Comparison of ENCODE assay signal across 8 cellular contexts in the genomic region with DNA sequence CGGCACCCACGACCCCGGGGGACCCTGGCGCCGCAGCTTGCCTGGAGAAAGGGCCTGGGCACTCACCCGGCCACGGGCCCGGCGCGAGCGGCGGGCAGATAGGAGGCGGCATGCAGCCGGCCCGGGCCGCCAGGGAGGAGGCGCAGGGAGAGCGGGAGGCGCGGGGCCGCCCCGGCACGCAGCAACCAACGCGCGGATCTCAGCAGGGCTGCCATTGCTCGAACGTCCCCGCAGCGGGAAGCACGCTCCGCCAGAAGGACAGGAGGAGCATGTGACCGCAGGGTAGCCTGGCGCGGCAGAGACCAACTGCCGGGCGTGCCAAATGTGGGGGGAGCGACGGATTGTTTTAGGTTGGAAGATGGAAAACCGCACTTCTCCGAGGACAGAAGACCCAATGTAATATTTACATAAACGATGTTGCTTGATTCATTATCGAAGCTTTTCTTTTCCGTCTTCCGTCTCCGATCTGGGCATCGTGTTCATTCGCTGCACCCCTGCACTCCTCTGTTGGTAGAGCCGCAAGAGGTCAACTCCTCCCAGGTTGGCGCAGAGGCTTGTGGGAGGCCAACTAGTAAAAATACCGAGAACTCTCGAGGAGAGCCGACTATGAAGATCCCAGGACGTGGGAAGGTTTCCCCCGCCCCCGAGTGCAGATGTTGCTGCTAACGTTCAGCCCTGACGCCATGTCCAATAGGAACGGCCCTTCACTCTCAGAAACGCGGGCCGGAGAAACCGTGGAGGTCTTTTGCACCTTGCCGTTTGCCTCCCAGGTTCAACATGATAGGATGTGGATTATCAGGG. TPM values are rescaled to one million over a fixed set of nuclear protein-coding genes. Genes with fewer than 3 reads are reported as not detected.
DNase-seq lines count a peak whose midpoint lies in the region; ATAC-seq and TF ChIP-seq lines count a peak whose summit lies in the region.

A gene (minus strand): TSS at position 257 of the 801 bp plus-strand sequence. CDS start 42 bp downstream, at position 215.

- no peaks in the 10 kb centered on the region for H3K9me3 Mint-ChIP-seq in osteocyte (ENCODE audit: unreplicated experiment)

- peak within 1 kb of the TSS; percentile 100 for H3K27ac Mint-ChIP-seq in osteocyte (ENCODE audit: unreplicated experiment)

- under 1% methylated on average over 64 of the region's 64 CpGs for WGBS in thymus

- H3K4me1 ChIP-seq in thymus (ENCODE audit: control insufficient read depth, insufficient read depth, low read length): peaks cover 5% of the 10 kb centered on the region

- peak within 1 kb of the TSS; percentile 77 for H3K4me3 ChIP-seq in thymus (ENCODE audit: low read length)

- peaks cover 24% of the 10 kb centered on the region for H3K4me1 Mint-ChIP-seq in osteocyte (ENCODE audit: unreplicated experiment)

- H3K27me3 Mint-ChIP-seq in osteocyte (ENCODE audit: unreplicated experiment): peaks cover 6% of the 10 kb centered on the region

- TF ChIP-seq POLR2A in GM10847 (IDR thresholded peaks at IDR 0.05; ENCODE audit: extremely low read depth, insufficient read length): peak; percentile 88

- peaks cover 13% of the 10 kb centered on the region for H3K36me3 Mint-ChIP-seq in osteocyte (ENCODE audit: unreplicated experiment)

- no peaks in the 10 kb centered on the region for H3K27me3 ChIP-seq in thymus (ENCODE audit: control insufficient read depth, insufficient read depth)

- H3K9me3 ChIP-seq in thymus (ENCODE audit: control insufficient read depth): no peaks in the 10 kb centered on the region

- no peak for TF ChIP-seq CTCF in osteocyte (IDR thresholded peaks at IDR 0.05)

- intact Hi-C loops in head of caudate nucleus (cut with DNase I): loop anchor here (5.0 kb wide), 1 partner anchor 366 kb away; a partner anchor contains a TSS

- peaks cover 6% of the 10 kb centered on the region for H3K36me3 ChIP-seq in thymus (ENCODE audit: control insufficient read depth, insufficient read depth)

- ATAC-seq in HG02678 (IDR thresholded peaks at IDR 0.05; ENCODE audit: unreplicated experiment): peak; percentile 92

- H3K27ac ChIP-seq in thymus (ENCODE audit: low read depth): peak within 1 kb of the TSS; percentile 92

- DNase-seq in NCI-H1417 (lab: John Stamatoyannopoulos, UW) (peak; percentile 97 to 99 (median 98)), SW 1271 (lab: John Stamatoyannopoulos, UW) (peak; percentile 92 to 97), head of caudate nucleus (peak; percentile 91 to 99 (median 95)), osteocyte (ENCODE audit: extremely low spot score, unreplicated experiment) (peak; percentile 96)
- DNase-seq in activated naive CD8-positive, alpha-beta T cell treated with anti-CD3 and anti-CD28 coated beads, Interleukin-2, amount 50 U/mL, for 16 hours (ENCODE audit: low read depth, low spot score): peak; percentile 77

- peak within 1 kb of the TSS; percentile 89 for H3K4me3 Mint-ChIP-seq in osteocyte (ENCODE audit: unreplicated experiment)

RNA-seq across cellular contexts. Expression of the gene that starts here (rescaled TPM):
- 73.8 and 76.6 TPM in 2 replicates for total RNA-seq in osteocyte
- polyA plus RNA-seq in thymus: 34.8 TPM

Comparison
In these comparisons a context has a peak if more than half of its experiments do, and no peak if none do; other contexts are left out.
1. Peak in every context shown above with its lines: DNase-seq, ATAC-seq, H3K4me3 ChIP-seq and H3K27ac ChIP-seq.